ENCODE assay signal across 1 cellular context in the genomic region with DNA sequence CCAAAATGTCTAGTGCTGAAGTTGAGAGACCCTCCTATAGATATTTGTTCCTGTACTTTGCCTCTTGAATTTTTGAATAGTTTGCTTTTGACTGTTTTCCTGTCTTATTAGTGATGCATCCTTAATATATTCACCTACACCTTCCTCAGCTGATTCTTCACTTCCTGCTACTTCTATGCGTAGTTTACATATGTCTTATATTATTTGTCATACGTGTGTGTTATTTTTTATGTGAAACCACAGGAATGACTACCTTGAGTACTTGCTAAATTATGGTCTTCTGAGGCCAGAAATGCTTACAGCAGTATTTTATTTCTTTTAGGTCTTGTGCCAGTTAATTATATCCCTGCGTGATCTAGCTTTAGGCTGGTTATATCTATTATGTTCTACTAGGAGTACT.
TF ChIP-seq lines count a peak whose summit lies in the region.

No MANE protein-coding gene starts in this region.

TF ChIP-seq in GM23338, 12 proteins besides CTCF, POLR2A, EP300 and RAD21 (continued from another document):
- TF ChIP-seq NANOG (IDR thresholded peaks at IDR 0.05; ENCODE audit: borderline replicate concordance) (no peak), STAT1 (IDR thresholded peaks at IDR 0.05; ENCODE audit: unreplicated experiment) (no peak)
